In genomic region chr15:100878601-100879000, GRCh38 we compare ENCODE assay signal across 8 cellular contexts. TPM values are rescaled to one million over a fixed set of nuclear protein-coding genes. Genes with fewer than 3 reads are reported as not detected.
A peak's percentile ranks its signal among the peaks of the same experiment; 100 is the strongest.
DNase-seq lines count a peak whose midpoint lies in the region; ATAC-seq, FAIRE-seq and TF ChIP-seq lines count a peak whose summit lies in the region.

No MANE protein-coding gene starts in this region.

- H3K27me3 ChIP-seq in Caco-2 (replicated peaks; ENCODE audit: control insufficient read depth, insufficient read depth, low read length) (no peaks in the 10 kb centered on the region), PC-3 (ENCODE audit: low read length) (no peaks in the 10 kb centered on the region), endodermal cell (ENCODE audit: control insufficient read depth, insufficient read depth, low read length, poor library complexity, severe bottlenecking) (peaks cover 50% of the 10 kb centered on the region), parathyroid adenoma (ENCODE audit: control insufficient read depth, insufficient read depth, low read length) (no peaks in the 10 kb centered on the region)

- peak overlapping the region; percentile 83 for H3K27ac ChIP-seq in PC-3 (ENCODE audit: low read length)
- H3K27ac ChIP-seq in endodermal cell (ENCODE audit: low read depth, low read length), result no peak overlapping the region
- H3K27ac ChIP-seq in parathyroid adenoma, result no peak overlapping the region

- no peak for TF ChIP-seq POLR2A in GM12891 (IDR thresholded peaks at IDR 0.05; ENCODE audit: low read depth, low read length)

- H2AFZ ChIP-seq in PC-3 (ENCODE audit: low read length), result no peak overlapping the region
- H2AFZ ChIP-seq in parathyroid adenoma, result peak overlapping the region; percentile 60

- peak overlapping the region; percentile 69 for H3K4me3 Mint-ChIP-seq in Caco-2 (ENCODE audit: unreplicated experiment)
- peak overlapping the region; percentile 63 for H3K4me3 Mint-ChIP-seq in endodermal cell

- CTCF ChIA-PET in Caco-2 (lab: Charles Lee), result interaction anchor here (1.5 kb wide), 1 partner anchor 40 kb away, joined by 4 read pairs; no protein-coding TSS in a partner anchor
- CTCF ChIA-PET in PC-3 (lab: Charles Lee), result no interaction called here

- H3K27me3 Mint-ChIP-seq in Caco-2 (ENCODE audit: insufficient read depth, unreplicated experiment), result peaks cover 6% of the 10 kb centered on the region
- peaks cover 70% of the 10 kb centered on the region for H3K27me3 Mint-ChIP-seq in endodermal cell (ENCODE audit: insufficient read depth)

- H3K79me2 ChIP-seq in PC-3 (ENCODE audit: low read length) (peaks cover 67% of the 10 kb centered on the region), parathyroid adenoma (no peaks in the 10 kb centered on the region)

- H3K9ac ChIP-seq in PC-3 (ENCODE audit: low read length) (peak overlapping the region; percentile 100), endodermal cell (ENCODE audit: extremely low read depth, low read length, poor library complexity, severe bottlenecking) (no peak overlapping the region), parathyroid adenoma (no peak overlapping the region)

- POLR2A ChIA-PET in Caco-2 (lab: Charles Lee) (no interaction called here), PC-3 (lab: Charles Lee; ENCODE audit: unreplicated experiment) (interaction anchor here (1.0 kb wide), 1 partner anchor 157 kb away, joined by 8 read pairs; no protein-coding TSS in a partner anchor)

- H3K4me2 ChIP-seq in PC-3 (ENCODE audit: low read length) (peak overlapping the region; percentile 93), parathyroid adenoma (ENCODE audit: low read length) (no peak overlapping the region)

- peaks cover 22% of the 10 kb centered on the region for H3F3A ChIP-seq in PC-3 (ENCODE audit: low read length, unreplicated experiment)

- no peaks in the 10 kb centered on the region for H3K9me2 ChIP-seq in PC-3 (replicated peaks; ENCODE audit: low read length)

- 16 to 18% methylated on average over 5 to 10 of the region's 12 CpGs for WGBS in endodermal cell (ENCODE audit: insufficient coverage in 1 of 2, insufficient read length in 1 of 2), 2 experiments

- H3K4me1 Mint-ChIP-seq in Caco-2 (ENCODE audit: low read depth, unreplicated experiment), result no peaks in the 10 kb centered on the region
- H3K4me1 Mint-ChIP-seq in endodermal cell, result peaks cover 14% of the 10 kb centered on the region

- ATAC-seq in PC-3 (no peak), HG03139 (IDR thresholded peaks at IDR 0.05; ENCODE audit: unreplicated experiment) (no peak)

- H3K4me1 ChIP-seq in Caco-2, result peaks cover 5% of the 10 kb centered on the region; the same call in 1 of the 2 replicates
- H3K4me1 ChIP-seq in PC-3 (ENCODE audit: insufficient read depth, low read length), result peaks cover 23% of the 10 kb centered on the region
- peaks cover 3% of the 10 kb centered on the region for H3K4me1 ChIP-seq in endodermal cell (ENCODE audit: control insufficient read depth, insufficient read depth, low read length)
- H3K4me1 ChIP-seq in parathyroid adenoma, result no peaks in the 10 kb centered on the region

- H3K27ac Mint-ChIP-seq in Caco-2 (ENCODE audit: unreplicated experiment) (no peak overlapping the region), endodermal cell (no peak overlapping the region)

- BruUV-seq in Caco-2 (replicated peaks; lab: Mats Ljungman, UMichigan) (no TSS peak), PC-3 (replicated peaks; lab: Mats Ljungman, UMichigan) (TSS peak; percentile 61)

- peak overlapping the region; percentile 39 for H3K4me3 ChIP-seq in Caco-2 (ENCODE audit: low read depth, low read length)
- H3K4me3 ChIP-seq in PC-3 (ENCODE audit: low read length), result peak overlapping the region; percentile 77
- H3K4me3 ChIP-seq in endodermal cell (ENCODE audit: low read length), result peak overlapping the region; percentile 49
- H3K4me3 ChIP-seq in parathyroid adenoma (ENCODE audit: low read depth, low read length), result peak overlapping the region; percentile 2

- no peaks in the 10 kb centered on the region for H3K36me3 Mint-ChIP-seq in Caco-2 (ENCODE audit: insufficient read depth, unreplicated experiment)
- no peaks in the 10 kb centered on the region for H3K36me3 Mint-ChIP-seq in endodermal cell (ENCODE audit: low read depth)

- TF ChIP-seq CTCF in Caco-2 (IDR thresholded peaks at IDR 0.05; ENCODE audit: insufficient read depth in 1 of 2, low read depth in 1 of 2, low read length in 1 of 2, severe bottlenecking in 1 of 2, unreplicated experiment in 1 of 2), result no peak
- TF ChIP-seq CTCF in PC-3 (conservative IDR thresholded peaks at IDR 0.05; ENCODE audit: low read depth, low read length), result no peak
- TF ChIP-seq CTCF in endodermal cell (conservative IDR thresholded peaks at IDR 0.05), result no peak
- no peak for TF ChIP-seq CTCF in parathyroid adenoma (IDR thresholded peaks at IDR 0.05)

- H4K20me1 ChIP-seq in PC-3 (ENCODE audit: low read length), result peaks cover 36% of the 10 kb centered on the region

- intact Hi-C loops in Caco-2 (cut with micrococcal nuclease; ENCODE audit: unreplicated experiment) (no loop called here), PC-3 (cut with micrococcal nuclease) (no loop called here)

- FAIRE-seq in GM12891 (lab: Jason Lieb, UNC), result no peak

- H3K9me3 Mint-ChIP-seq in Caco-2 (ENCODE audit: unreplicated experiment) (no peaks in the 10 kb centered on the region), endodermal cell (no peaks in the 10 kb centered on the region)

- no peaks in the 10 kb centered on the region for H3K36me3 ChIP-seq in Caco-2 (ENCODE audit: control insufficient read depth, insufficient read depth, low read length)
- H3K36me3 ChIP-seq in PC-3 (ENCODE audit: low read depth, low read length), result peaks cover 36% of the 10 kb centered on the region
- no peaks in the 10 kb centered on the region for H3K36me3 ChIP-seq in endodermal cell (ENCODE audit: control insufficient read depth, insufficient read depth, low read length)
- H3K36me3 ChIP-seq in parathyroid adenoma (ENCODE audit: control insufficient read depth, insufficient read depth, low read length), result no peaks in the 10 kb centered on the region

- no peaks in the 10 kb centered on the region for H3K9me3 ChIP-seq in Caco-2
- H3K9me3 ChIP-seq in PC-3 (ENCODE audit: low read length), result no peaks in the 10 kb centered on the region
- H3K9me3 ChIP-seq in endodermal cell (ENCODE audit: control insufficient read depth, low read length), result no peaks in the 10 kb centered on the region
- no peaks in the 10 kb centered on the region for H3K9me3 ChIP-seq in parathyroid adenoma (ENCODE audit: control insufficient read depth, low read length)

- no peak for DNase-seq in Caco-2
- no peak for DNase-seq in PC-3
- DNase-seq in endodermal cell, result peak; percentile 78
- DNase-seq in OCI-M2 (lab: John Stamatoyannopoulos, UW; ENCODE audit: unreplicated experiment), result no peak
- no peak for DNase-seq in GM12891 (ENCODE audit: insufficient read length, low spot score)
- DNase-seq in LoVo (ENCODE audit: low spot score), result no peak

TF ChIP-seq in GM12891, 5 proteins besides CTCF, POLR2A, EP300 and RAD21:
- TF ChIP-seq PAX5 (IDR thresholded peaks at IDR 0.05; ENCODE audit: insufficient read depth, low read length, severe bottlenecking), result no peak
- no peak for TF ChIP-seq TAF1 (IDR thresholded peaks at IDR 0.05; ENCODE audit: low read depth, low read length)
- TF ChIP-seq POU2F2 (IDR thresholded peaks at IDR 0.05; ENCODE audit: low read depth, low read length), result no peak
- TF ChIP-seq POLR2AphosphoS5 (IDR thresholded peaks at IDR 0.05; ENCODE audit: low read depth, low read length), result no peak
- TF ChIP-seq SPI1 (IDR thresholded peaks at IDR 0.05; ENCODE audit: low read depth, low read length), result no peak

RNA-seq across cellular contexts. Expression of gene ALDH1A3, which starts 1.0 kb away (rescaled TPM):
- total RNA-seq in Caco-2 (2022), result 3.9 and 6.6 TPM in 2 replicates
- total RNA-seq in PC-3 (2014; rRNA removed), result 5,398 and 6,043 TPM in 2 replicates
- total RNA-seq in endodermal cell, result 1 to 10 TPM; 6.9 to 7.3 TPM
- 2.3 TPM for polyA plus RNA-seq in endodermal cell (2013, experiment 1 of 2)
- polyA plus RNA-seq in endodermal cell (2013, experiment 2 of 2), result 3.1 TPM
- polyA plus RNA-seq in GM12891 (2012; ENCODE audit: low read depth, missing spikeins), result 0.03 TPM

RNA-seq across cellular contexts. Expression of gene LRRK1, which starts 40.6 kb away (rescaled TPM):
- total RNA-seq in Caco-2 (2022) (9.2 and 12.0 TPM in 2 replicates), PC-3 (2014; rRNA removed) (7.0 and 11.4 TPM in 2 replicates), endodermal cell (1 to 10 TPM; 2.7 to 5.1 TPM)
- 0.36 TPM for polyA plus RNA-seq in endodermal cell (2013, experiment 1 of 2)
- polyA plus RNA-seq in endodermal cell (2013, experiment 2 of 2), result 0.37 TPM
- 16.3 TPM for polyA plus RNA-seq in GM12891 (2012; ENCODE audit: low read depth, missing spikeins)

Comparison
In these comparisons a context has a peak if more than half of its experiments do, and no peak if none do; other contexts are left out.
1. H3K4me3 ChIP-seq: peak in every context shown above with its lines; median percentile 77 in PC-3; 49 in endodermal cell; 39 in Caco-2; 2 in parathyroid adenoma.
2. RNA of gene ALDH1A3, which starts 1.0 kb away (total RNA-seq): 5,398 to 6,043 TPM in PC-3; 6.9 to 7.3 TPM in endodermal cell and 3.9 to 6.6 TPM in Caco-2; every median in the first group is over 100 times any median in the second.